ENCODE assay signal across 1 cellular context in the genomic region with DNA sequence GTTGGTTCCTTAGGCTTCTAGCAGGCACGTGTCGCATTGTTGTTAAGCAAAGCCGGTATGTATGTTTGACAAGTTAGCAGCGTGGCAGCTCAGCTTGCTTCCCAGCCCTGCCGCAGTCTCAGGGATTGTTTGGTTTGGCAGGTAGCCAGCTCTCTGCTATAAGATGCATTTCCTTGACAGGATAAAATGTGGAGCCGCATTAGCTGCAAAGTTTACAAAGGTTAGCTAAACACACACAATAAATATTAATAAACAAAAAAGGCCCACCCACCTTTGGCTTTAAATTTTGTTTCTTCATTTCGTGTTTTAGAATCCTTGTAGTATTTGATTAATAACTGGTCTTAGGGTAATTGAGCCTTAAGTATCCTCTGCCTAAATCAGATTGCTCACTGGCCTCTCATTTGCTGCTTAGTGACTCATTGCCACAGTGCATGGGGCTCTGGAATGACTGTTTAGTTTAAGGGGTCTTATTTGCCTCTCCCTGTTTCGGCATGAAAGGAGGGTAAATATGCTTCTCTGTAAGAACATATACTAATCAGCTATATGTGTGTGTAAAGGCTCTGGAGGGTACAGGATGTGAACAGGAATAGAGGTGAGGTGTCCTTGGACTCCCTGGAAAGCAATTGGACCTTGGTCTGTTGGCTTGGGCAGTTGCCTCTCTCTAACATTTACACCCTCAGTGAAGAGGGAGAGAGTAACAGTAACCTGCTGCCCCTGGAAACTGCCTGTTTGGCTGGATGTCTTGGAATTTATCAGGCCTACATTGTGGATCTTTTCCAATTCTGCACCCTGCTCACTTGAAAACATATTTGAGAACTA.
A peak's percentile ranks its signal among the peaks of the same experiment; 100 is the strongest.
TF ChIP-seq lines count a peak whose summit lies in the region.

No MANE protein-coding gene starts in this region.

TF ChIP-seq in HepG2, 621 proteins besides CTCF, POLR2A, EP300 and RAD21 (continued from another document and continues in another):
- TF ChIP-seq, protein P1, sequence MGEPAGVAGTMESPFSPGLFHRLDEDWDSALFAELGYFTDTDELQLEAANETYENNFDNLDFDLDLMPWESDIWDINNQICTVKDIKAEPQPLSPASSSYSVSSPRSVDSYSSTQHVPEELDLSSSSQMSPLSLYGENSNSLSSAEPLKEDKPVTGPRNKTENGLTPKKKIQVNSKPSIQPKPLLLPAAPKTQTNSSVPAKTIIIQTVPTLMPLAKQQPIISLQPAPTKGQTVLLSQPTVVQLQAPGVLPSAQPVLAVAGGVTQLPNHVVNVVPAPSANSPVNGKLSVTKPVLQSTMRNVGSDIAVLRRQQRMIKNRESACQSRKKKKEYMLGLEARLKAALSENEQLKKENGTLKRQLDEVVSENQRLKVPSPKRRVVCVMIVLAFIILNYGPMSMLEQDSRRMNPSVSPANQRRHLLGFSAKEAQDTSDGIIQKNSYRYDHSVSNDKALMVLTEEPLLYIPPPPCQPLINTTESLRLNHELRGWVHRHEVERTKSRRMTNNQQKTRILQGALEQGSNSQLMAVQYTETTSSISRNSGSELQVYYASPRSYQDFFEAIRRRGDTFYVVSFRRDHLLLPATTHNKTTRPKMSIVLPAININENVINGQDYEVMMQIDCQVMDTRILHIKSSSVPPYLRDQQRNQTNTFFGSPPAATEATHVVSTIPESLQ (CRISPR knock-in tag; conservative IDR thresholded peaks at IDR 0.05), result no peak
- TF ChIP-seq, protein P2, sequence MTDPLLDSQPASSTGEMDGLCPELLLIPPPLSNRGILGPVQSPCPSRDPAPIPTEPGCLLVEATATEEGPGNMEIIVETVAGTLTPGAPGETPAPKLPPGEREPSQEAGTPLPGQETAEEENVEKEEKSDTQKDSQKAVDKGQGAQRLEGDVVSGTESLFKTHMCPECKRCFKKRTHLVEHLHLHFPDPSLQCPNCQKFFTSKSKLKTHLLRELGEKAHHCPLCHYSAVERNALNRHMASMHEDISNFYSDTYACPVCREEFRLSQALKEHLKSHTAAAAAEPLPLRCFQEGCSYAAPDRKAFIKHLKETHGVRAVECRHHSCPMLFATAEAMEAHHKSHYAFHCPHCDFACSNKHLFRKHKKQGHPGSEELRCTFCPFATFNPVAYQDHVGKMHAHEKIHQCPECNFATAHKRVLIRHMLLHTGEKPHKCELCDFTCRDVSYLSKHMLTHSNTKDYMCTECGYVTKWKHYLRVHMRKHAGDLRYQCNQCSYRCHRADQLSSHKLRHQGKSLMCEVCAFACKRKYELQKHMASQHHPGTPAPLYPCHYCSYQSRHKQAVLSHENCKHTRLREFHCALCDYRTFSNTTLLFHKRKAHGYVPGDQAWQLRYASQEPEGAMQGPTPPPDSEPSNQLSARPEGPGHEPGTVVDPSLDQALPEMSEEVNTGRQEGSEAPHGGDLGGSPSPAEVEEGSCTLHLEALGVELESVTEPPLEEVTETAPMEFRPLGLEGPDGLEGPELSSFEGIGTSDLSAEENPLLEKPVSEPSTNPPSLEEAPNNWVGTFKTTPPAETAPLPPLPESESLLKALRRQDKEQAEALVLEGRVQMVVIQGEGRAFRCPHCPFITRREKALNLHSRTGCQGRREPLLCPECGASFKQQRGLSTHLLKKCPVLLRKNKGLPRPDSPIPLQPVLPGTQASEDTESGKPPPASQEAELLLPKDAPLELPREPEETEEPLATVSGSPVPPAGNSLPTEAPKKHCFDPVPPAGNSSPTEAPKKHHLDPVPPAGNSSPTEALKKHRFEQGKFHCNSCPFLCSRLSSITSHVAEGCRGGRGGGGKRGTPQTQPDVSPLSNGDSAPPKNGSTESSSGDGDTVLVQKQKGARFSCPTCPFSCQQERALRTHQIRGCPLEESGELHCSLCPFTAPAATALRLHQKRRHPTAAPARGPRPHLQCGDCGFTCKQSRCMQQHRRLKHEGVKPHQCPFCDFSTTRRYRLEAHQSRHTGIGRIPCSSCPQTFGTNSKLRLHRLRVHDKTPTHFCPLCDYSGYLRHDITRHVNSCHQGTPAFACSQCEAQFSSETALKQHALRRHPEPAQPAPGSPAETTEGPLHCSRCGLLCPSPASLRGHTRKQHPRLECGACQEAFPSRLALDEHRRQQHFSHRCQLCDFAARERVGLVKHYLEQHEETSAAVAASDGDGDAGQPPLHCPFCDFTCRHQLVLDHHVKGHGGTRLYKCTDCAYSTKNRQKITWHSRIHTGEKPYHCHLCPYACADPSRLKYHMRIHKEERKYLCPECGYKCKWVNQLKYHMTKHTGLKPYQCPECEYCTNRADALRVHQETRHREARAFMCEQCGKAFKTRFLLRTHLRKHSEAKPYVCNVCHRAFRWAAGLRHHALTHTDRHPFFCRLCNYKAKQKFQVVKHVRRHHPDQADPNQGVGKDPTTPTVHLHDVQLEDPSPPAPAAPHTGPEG (CRISPR knock-in tag; IDR thresholded peaks at IDR 0.05), result 0 out of 2 replicates have a peak, but pooled peaks have one; percentile 45
- TF ChIP-seq POLR2AphosphoS5 (IDR thresholded peaks at IDR 0.05; ENCODE audit: low read depth, low read length) (no peak), ZNF543 (CRISPR knock-in tag; IDR thresholded peaks at IDR 0.05) (no peak; the same call in 1 of the 2 replicates), BHLHE40 (IDR thresholded peaks at IDR 0.05; ENCODE audit: low read length) (peak; percentile 93), FOXP1 (IDR thresholded peaks at IDR 0.05) (0 out of 2 replicates have a peak, but pooled peaks have one; percentile 9), FOXP1 (CRISPR knock-in tag; IDR thresholded peaks at IDR 0.05) (peak; percentile 88), HOXD1 (CRISPR knock-in tag; IDR thresholded peaks at IDR 0.05) (peak; percentile 79; the same call in 1 of the 2 replicates), ZFX (CRISPR knock-in tag; IDR thresholded peaks at IDR 0.05; ENCODE audit: low read depth) (peak; percentile 45; the same call in 1 of the 2 replicates), GATA4 (IDR thresholded peaks at IDR 0.05; ENCODE audit: borderline replicate concordance, low read depth) (peak; percentile 79; the same call in 1 of the 2 replicates), FOSL2 (CRISPR knock-in tag; IDR thresholded peaks at IDR 0.05) (peak; percentile 92), STAG1 (CRISPR knock-in tag; IDR thresholded peaks at IDR 0.05) (peak; percentile 35; the same call in 1 of the 2 replicates), ZNF160 (CRISPR knock-in tag; IDR thresholded peaks at IDR 0.05) (no peak)
- TF ChIP-seq, protein P3, sequence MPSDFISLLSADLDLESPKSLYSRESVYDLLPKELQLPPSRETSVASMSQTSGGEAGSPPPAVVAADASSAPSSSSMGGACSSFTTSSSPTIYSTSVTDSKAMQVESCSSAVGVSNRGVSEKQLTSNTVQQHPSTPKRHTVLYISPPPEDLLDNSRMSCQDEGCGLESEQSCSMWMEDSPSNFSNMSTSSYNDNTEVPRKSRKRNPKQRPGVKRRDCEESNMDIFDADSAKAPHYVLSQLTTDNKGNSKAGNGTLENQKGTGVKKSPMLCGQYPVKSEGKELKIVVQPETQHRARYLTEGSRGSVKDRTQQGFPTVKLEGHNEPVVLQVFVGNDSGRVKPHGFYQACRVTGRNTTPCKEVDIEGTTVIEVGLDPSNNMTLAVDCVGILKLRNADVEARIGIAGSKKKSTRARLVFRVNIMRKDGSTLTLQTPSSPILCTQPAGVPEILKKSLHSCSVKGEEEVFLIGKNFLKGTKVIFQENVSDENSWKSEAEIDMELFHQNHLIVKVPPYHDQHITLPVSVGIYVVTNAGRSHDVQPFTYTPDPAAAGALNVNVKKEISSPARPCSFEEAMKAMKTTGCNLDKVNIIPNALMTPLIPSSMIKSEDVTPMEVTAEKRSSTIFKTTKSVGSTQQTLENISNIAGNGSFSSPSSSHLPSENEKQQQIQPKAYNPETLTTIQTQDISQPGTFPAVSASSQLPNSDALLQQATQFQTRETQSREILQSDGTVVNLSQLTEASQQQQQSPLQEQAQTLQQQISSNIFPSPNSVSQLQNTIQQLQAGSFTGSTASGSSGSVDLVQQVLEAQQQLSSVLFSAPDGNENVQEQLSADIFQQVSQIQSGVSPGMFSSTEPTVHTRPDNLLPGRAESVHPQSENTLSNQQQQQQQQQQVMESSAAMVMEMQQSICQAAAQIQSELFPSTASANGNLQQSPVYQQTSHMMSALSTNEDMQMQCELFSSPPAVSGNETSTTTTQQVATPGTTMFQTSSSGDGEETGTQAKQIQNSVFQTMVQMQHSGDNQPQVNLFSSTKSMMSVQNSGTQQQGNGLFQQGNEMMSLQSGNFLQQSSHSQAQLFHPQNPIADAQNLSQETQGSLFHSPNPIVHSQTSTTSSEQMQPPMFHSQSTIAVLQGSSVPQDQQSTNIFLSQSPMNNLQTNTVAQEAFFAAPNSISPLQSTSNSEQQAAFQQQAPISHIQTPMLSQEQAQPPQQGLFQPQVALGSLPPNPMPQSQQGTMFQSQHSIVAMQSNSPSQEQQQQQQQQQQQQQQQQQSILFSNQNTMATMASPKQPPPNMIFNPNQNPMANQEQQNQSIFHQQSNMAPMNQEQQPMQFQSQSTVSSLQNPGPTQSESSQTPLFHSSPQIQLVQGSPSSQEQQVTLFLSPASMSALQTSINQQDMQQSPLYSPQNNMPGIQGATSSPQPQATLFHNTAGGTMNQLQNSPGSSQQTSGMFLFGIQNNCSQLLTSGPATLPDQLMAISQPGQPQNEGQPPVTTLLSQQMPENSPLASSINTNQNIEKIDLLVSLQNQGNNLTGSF (CRISPR knock-in tag; IDR thresholded peaks at IDR 0.05), result no peak
- TF ChIP-seq, protein P4, sequence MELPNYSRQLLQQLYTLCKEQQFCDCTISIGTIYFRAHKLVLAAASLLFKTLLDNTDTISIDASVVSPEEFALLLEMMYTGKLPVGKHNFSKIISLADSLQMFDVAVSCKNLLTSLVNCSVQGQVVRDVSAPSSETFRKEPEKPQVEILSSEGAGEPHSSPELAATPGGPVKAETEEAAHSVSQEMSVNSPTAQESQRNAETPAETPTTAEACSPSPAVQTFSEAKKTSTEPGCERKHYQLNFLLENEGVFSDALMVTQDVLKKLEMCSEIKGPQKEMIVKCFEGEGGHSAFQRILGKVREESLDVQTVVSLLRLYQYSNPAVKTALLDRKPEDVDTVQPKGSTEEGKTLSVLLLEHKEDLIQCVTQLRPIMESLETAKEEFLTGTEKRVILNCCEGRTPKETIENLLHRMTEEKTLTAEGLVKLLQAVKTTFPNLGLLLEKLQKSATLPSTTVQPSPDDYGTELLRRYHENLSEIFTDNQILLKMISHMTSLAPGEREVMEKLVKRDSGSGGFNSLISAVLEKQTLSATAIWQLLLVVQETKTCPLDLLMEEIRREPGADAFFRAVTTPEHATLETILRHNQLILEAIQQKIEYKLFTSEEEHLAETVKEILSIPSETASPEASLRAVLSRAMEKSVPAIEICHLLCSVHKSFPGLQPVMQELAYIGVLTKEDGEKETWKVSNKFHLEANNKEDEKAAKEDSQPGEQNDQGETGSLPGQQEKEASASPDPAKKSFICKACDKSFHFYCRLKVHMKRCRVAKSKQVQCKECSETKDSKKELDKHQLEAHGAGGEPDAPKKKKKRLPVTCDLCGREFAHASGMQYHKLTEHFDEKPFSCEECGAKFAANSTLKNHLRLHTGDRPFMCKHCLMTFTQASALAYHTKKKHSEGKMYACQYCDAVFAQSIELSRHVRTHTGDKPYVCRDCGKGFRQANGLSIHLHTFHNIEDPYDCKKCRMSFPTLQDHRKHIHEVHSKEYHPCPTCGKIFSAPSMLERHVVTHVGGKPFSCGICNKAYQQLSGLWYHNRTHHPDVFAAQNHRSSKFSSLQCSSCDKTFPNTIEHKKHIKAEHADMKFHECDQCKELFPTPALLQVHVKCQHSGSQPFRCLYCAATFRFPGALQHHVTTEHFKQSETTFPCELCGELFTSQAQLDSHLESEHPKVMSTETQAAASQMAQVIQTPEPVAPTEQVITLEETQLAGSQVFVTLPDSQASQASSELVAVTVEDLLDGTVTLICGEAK (IDR thresholded peaks at IDR 0.05), result no peak
- TF ChIP-seq, protein P4 (CRISPR knock-in tag; IDR thresholded peaks at IDR 0.05), result no peak; the same call in 1 of the 2 replicates
- TF ChIP-seq, protein P5, sequence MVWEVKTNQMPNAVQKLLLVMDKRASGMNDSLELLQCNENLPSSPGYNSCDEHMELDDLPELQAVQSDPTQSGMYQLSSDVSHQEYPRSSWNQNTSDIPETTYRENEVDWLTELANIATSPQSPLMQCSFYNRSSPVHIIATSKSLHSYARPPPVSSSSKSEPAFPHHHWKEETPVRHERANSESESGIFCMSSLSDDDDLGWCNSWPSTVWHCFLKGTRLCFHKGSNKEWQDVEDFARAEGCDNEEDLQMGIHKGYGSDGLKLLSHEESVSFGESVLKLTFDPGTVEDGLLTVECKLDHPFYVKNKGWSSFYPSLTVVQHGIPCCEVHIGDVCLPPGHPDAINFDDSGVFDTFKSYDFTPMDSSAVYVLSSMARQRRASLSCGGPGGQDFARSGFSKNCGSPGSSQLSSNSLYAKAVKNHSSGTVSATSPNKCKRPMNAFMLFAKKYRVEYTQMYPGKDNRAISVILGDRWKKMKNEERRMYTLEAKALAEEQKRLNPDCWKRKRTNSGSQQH (CRISPR knock-in tag; IDR thresholded peaks at IDR 0.05; ENCODE audit: low read depth), result 0 out of 2 replicates have a peak, but pooled peaks have one; percentile 36
- TF ChIP-seq, protein P6, sequence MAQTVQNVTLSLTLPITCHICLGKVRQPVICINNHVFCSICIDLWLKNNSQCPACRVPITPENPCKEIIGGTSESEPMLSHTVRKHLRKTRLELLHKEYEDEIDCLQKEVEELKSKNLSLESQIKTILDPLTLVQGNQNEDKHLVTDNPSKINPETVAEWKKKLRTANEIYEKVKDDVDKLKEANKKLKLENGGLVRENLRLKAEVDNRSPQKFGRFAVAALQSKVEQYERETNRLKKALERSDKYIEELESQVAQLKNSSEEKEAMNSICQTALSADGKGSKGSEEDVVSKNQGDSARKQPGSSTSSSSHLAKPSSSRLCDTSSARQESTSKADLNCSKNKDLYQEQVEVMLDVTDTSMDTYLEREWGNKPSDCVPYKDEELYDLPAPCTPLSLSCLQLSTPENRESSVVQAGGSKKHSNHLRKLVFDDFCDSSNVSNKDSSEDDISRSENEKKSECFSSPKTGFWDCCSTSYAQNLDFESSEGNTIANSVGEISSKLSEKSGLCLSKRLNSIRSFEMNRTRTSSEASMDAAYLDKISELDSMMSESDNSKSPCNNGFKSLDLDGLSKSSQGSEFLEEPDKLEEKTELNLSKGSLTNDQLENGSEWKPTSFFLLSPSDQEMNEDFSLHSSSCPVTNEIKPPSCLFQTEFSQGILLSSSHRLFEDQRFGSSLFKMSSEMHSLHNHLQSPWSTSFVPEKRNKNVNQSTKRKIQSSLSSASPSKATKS (CRISPR knock-in tag; IDR thresholded peaks at IDR 0.05), result no peak
